Comparison of ENCODE assay signal across 8 cellular contexts in genomic region chr14:77032854-77033621, GRCh38. TPM values are rescaled to one million over a fixed set of nuclear protein-coding genes. Genes with fewer than 3 reads are reported as not detected.
A peak's percentile ranks its signal among the peaks of the same experiment; 100 is the strongest.
DNase-seq lines count a peak whose midpoint lies in the region; ATAC-seq, FAIRE-seq and TF ChIP-seq lines count a peak whose summit lies in the region.

No MANE protein-coding gene starts in this region.

- peak in 1 of 2 donors; percentile 39 for TF ChIP-seq POLR2A in lower leg skin (IDR thresholded peaks at IDR 0.05)

- WGBS in lower leg skin, 2 donors: 2 to 5% methylated on average over 49 to 50 of the region's 50 CpGs

- no peak for TF ChIP-seq CTCF in lower leg skin (IDR thresholded peaks at IDR 0.05)

- peak; percentile 99 for DNase-seq in NCI-H69 (lab: John Stamatoyannopoulos, UW)
- DNase-seq in activated CD4-positive, alpha-beta T cell treated with anti-CD3 and anti-CD28 coated beads, Interleukin-2, amount 50 U/mL, for 4 hours: peak; percentile 74 to 79
- peak; percentile 66 to 90 for DNase-seq in dermis microvascular lymphatic vessel endothelial cell (ENCODE audit: low read depth in 2 of 2)
- peak; percentile 95 to 99 for DNase-seq in lower leg skin (ENCODE audit: low spot score in 2 of 2)
- peak; percentile 66 to 78 for DNase-seq in stimulated activated CD4-positive, alpha-beta T cell treated with anti-CD3 and anti-CD28 coated beads, Interleukin-4, amount 100 ng/mL, for 48 hours (ENCODE audit: low read depth in 2 of 2)

- H3K4me3 ChIP-seq in lower leg skin (ENCODE audit: low read depth, poor library complexity, severe bottlenecking): peak overlapping the region; percentile 19

- FAIRE-seq in G401.6 (lab: Jason Lieb, UNC): peak; percentile 82

- peak; percentile 5 for ATAC-seq in HG03469 (IDR thresholded peaks at IDR 0.05; ENCODE audit: unreplicated experiment)
- no peak for ATAC-seq in HG03095 (IDR thresholded peaks at IDR 0.05; ENCODE audit: unreplicated experiment)

- intact Hi-C loops in lower leg skin (cut with DNase I; ENCODE audit: low total_unique reads): no loop called here

RNA-seq across cellular contexts. Expression of gene IRF2BPL, which starts 4.5 kb away (rescaled TPM):
- total RNA-seq in dermis microvascular lymphatic vessel endothelial cell (7.6 and 8.2 TPM in 2 replicates), lower leg skin (100 to 1,000 TPM in 1 of 4 donors, 10 to 100 TPM in 3; 64.5 to 100 (median 94.0) TPM)
